Comparison of ENCODE assay signal across 11 cellular contexts in the genomic region with DNA sequence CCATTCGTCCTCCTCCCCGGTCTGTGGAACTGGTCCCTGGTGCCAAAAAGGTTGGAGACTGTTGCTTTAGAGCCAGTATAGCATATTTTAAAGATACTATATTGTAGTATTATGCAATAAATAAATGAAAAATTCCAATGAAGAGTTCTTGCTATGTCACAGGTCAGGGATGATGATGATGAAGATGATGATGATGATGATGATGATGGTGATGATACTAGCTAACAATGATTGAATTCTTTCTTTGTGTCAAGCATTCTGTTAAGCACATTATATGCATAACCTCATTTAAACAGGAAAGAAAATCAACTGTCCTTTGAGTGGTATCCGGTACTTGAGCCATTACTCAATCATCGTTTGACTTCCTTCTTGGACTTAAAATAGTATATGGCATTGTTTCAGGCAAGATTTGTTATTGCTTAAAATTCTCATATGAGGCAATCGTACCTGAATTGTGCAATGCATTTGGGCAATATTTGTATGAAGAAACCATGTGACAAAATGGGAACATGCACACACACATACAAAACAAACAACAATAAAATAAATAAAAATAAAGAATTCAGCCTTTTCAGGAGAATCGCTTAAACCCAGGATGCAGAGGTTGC. TPM values are rescaled to one million over a fixed set of nuclear protein-coding genes. Genes with fewer than 3 reads are reported as not detected.
DNase-seq lines count a peak whose midpoint lies in the region; ATAC-seq and TF ChIP-seq lines count a peak whose summit lies in the region.
"Had no signal": no experiment of that assay in that cellular context is flagged by ENCODE, and none has a peak within 500 bp of the region (broad histone marks: within the 10 kb centered on the region; RNA-seq: fewer than 3 reads in every experiment).

No MANE protein-coding gene starts in this region.

- no peaks in the 10 kb centered on the region for H3K4me1 ChIP-seq in HEK293 (ENCODE audit: control insufficient read depth, insufficient read depth, low read length)
- H3K4me1 ChIP-seq in adrenal gland (replicated peaks in 1 of 2) = peaks cover 0 to 7% of the 10 kb centered on the region in 2 donors
- peaks cover 0 to 58% (median 5%) of the 10 kb centered on the region in 12 donors for H3K4me1 ChIP-seq in heart left ventricle

- H3K27me3 ChIP-seq in adrenal gland (no peaks in the 10 kb centered on the region), heart left ventricle (no peaks in the 10 kb centered on the region)

- no peaks in the 10 kb centered on the region for H3K9me3 ChIP-seq in HEK293 (ENCODE audit: control insufficient read depth, insufficient read depth, low read depth, low read length)
- H3K9me3 ChIP-seq in adrenal gland (replicated peaks in 1 of 3) = no peaks in the 10 kb centered on the region
- H3K9me3 ChIP-seq in heart left ventricle = no peaks in the 10 kb centered on the region

- TF ChIP-seq CTCF in HEK293 (tag by site-specific recombination; IDR thresholded peaks at IDR 0.05) (no peak), adrenal gland (IDR thresholded peaks at IDR 0.05) (no peak), heart left ventricle (IDR thresholded peaks at IDR 0.05) (no peak)

- 57 to 75% (median 64%) methylated on average over 6 of the region's 6 CpGs for WGBS in adrenal gland, 4 donors
- WGBS in heart left ventricle, 4 donors = 55 to 66% (median 61%) methylated on average over 6 of the region's 6 CpGs

- CTCF ChIA-PET in HEK293 (lab: Yijun Ruan, JAX) = no interaction called here

- no peak for DNase-seq in adrenal gland
- DNase-seq in heart left ventricle = no peak
- peak; percentile 41 for DNase-seq in skeletal muscle cell (ENCODE audit: low read depth)
- DNase-seq in A172 (ENCODE audit: low spot score) = no peak
- DNase-seq in NK-92 treated with Interleukin-12 subunit alpha and Interleukin-12 subunit beta, amount 100 ng/mL, for 24 hours (lab: John Stamatoyannopoulos, UW) = no peak
- DNase-seq: natural killer cell, NCI-H2227 treated with DMSO at 0.1 percent for 48 hours had no signal

- H3K36me3 ChIP-seq in HEK293 (ENCODE audit: control insufficient read depth in 2 of 2, insufficient read depth in 1 of 2, low read length in 2 of 2) (no peaks in the 10 kb centered on the region), adrenal gland (replicated peaks in 1 of 2) (no peaks in the 10 kb centered on the region), heart left ventricle (no peaks in the 10 kb centered on the region)

- TF ChIP-seq POLR2A in adrenal gland (IDR thresholded peaks at IDR 0.05) (no peak), heart left ventricle (IDR thresholded peaks at IDR 0.05) (no peak)

- no peak overlapping the region for H3K27ac ChIP-seq in HEK293 (ENCODE audit: extremely low read depth, low read depth, low read length)
- peak overlapping the region in 4 of 5 donors; percentile 15 to 75 (median 53) for H3K27ac ChIP-seq in adrenal gland
- peak overlapping the region in 7 of 12 donors; percentile 30 to 85 (median 43) for H3K27ac ChIP-seq in heart left ventricle

- POLR2A ChIA-PET in HEK293 (lab: Yijun Ruan, JAX) = no interaction called here

- intact Hi-C loops in adrenal gland (cut with DNase I) (no loop called here), heart left ventricle (cut with DNase I) (no loop called here)

- no peak overlapping the region for H3K4me3 ChIP-seq in HEK293 (ENCODE audit: low read depth, low read length)
- H3K4me3 ChIP-seq in adrenal gland = no peak overlapping the region
- no peak overlapping the region for H3K4me3 ChIP-seq in heart left ventricle
- no peak overlapping the region for H3K4me3 ChIP-seq in skeletal muscle cell (ENCODE audit: low read depth, low read length)

- peak in 3 of 4 donors; percentile 69 to 89 (median 80) for ATAC-seq in heart left ventricle
- no peak for ATAC-seq in GM21576 (IDR thresholded peaks at IDR 0.05; ENCODE audit: unreplicated experiment)
- ATAC-seq in GM21619 (IDR thresholded peaks at IDR 0.05; ENCODE audit: unreplicated experiment) = no peak

TF ChIP-seq in HEK293, 187 proteins besides CTCF, POLR2A, EP300 and RAD21:
- TF ChIP-seq, protein P1, sequence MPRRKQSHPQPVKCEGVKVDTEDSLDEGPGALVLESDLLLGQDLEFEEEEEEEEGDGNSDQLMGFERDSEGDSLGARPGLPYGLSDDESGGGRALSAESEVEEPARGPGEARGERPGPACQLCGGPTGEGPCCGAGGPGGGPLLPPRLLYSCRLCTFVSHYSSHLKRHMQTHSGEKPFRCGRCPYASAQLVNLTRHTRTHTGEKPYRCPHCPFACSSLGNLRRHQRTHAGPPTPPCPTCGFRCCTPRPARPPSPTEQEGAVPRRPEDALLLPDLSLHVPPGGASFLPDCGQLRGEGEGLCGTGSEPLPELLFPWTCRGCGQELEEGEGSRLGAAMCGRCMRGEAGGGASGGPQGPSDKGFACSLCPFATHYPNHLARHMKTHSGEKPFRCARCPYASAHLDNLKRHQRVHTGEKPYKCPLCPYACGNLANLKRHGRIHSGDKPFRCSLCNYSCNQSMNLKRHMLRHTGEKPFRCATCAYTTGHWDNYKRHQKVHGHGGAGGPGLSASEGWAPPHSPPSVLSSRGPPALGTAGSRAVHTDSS (tag by site-specific recombination; IDR thresholded peaks at IDR 0.05) = peak; percentile 87
- TF ChIP-seq ZNF239 (tag by site-specific recombination; IDR thresholded peaks at IDR 0.05) (no peak), GLI4 (tag by site-specific recombination; IDR thresholded peaks at IDR 0.05) (no peak)

RNA-seq across cellular contexts. Expression of a gene that starts 22.8 kb away (rescaled TPM):
- total RNA-seq in adrenal gland (10 to 100 TPM in 7 of 8 donors, 1 to 10 TPM in 1; 8.6 to 57.2 (median 32.8) TPM), heart left ventricle (10 to 100 TPM in 2 of 9 donors, 1 to 10 TPM in 7; 1.2 to 47.8 (median 5.1) TPM)
- polyA plus RNA-seq in adrenal gland (10 to 100 TPM in 1 of 3 donors, 1 to 10 TPM in 2; 8.7 to 12.5 (median 9.7) TPM), heart left ventricle (1 to 10 TPM; 1.6 to 3.2 TPM)
- total RNA-seq in A172 (2014; rRNA removed; shearing (Covaris generic)) = not detected in 2 replicates
- polyA plus RNA-seq: BJ had no signal

Comparison
In these comparisons a context has a peak if more than half of its experiments do, and no peak if none do; other contexts are left out.
1. ATAC-seq: peak in heart left ventricle (3 of 4); none in GM21576 (single experiment) and GM21619 (single experiment).